Comparison of ENCODE assay signal across 14 cellular contexts in genomic region chr2:84847326-84848050, GRCh38. TPM values are rescaled to one million over a fixed set of nuclear protein-coding genes. Genes with fewer than 3 reads are reported as not detected.
DNase-seq lines count a peak whose midpoint lies in the region; ATAC-seq lines count a peak whose summit lies in the region.
"Had no signal": no experiment of that assay in that cellular context is flagged by ENCODE, and none has a peak within 500 bp of the region (broad histone marks: within the 10 kb centered on the region; RNA-seq: fewer than 3 reads in every experiment).

No MANE protein-coding gene starts in this region.

- peak overlapping the region; percentile 95 for H3K27ac Mint-ChIP-seq in activated CD4-positive, alpha-beta T cell treated with anti-CD3 and anti-CD28 coated beads, Interleukin-2, amount 10 ng/mL, durations not matched to agents 7 days and 5 days
- H3K27ac Mint-ChIP-seq in activated CD4-positive, alpha-beta memory T cell treated with anti-CD3 and anti-CD28 coated beads, Interleukin-2, amount 10 ng/mL, durations not matched to agents 7 days and 5 days = peak overlapping the region; percentile 96
- peak overlapping the region; percentile 86 for H3K27ac Mint-ChIP-seq in stimulated activated memory B cell treated with anti-CD40 and anti-IgM and Interleukin-4, amounts not matched to agents 10 μg/mL and 1 μg/mL and 100 μg/mL, for 72 hours

- ATAC-seq in stimulated activated memory B cell treated with anti-CD40 and anti-IgM and Interleukin-4, amounts not matched to agents 10 μg/mL and 1 μg/mL and 100 μg/mL, for 72 hours = no peak
- no peak for ATAC-seq in Right ventricle myocardium inferior
- ATAC-seq: A549 had no signal

- H3K9me3 Mint-ChIP-seq in activated CD4-positive, alpha-beta T cell treated with anti-CD3 and anti-CD28 coated beads, Interleukin-2, amount 10 ng/mL, durations not matched to agents 7 days and 5 days = peaks cover 12% of the 10 kb centered on the region
- peaks cover 8% of the 10 kb centered on the region for H3K9me3 Mint-ChIP-seq in activated CD4-positive, alpha-beta memory T cell treated with anti-CD3 and anti-CD28 coated beads, Interleukin-2, amount 10 ng/mL, durations not matched to agents 7 days and 5 days
- H3K9me3 Mint-ChIP-seq in stimulated activated memory B cell treated with anti-CD40 and anti-IgM and Interleukin-4, amounts not matched to agents 10 μg/mL and 1 μg/mL and 100 μg/mL, for 72 hours = peaks cover 3% of the 10 kb centered on the region

- no peak for DNase-seq in activated CD4-positive, alpha-beta T cell treated with anti-CD3 and anti-CD28 coated beads, Interleukin-2, amount 10 ng/mL, durations not matched to agents 7 days and 5 days
- no peak for DNase-seq in activated CD4-positive, alpha-beta T cell treated with anti-CD3 and anti-CD28 coated beads for 48 hours
- DNase-seq in activated CD4-positive, alpha-beta memory T cell treated with anti-CD3 and anti-CD28 coated beads, Interleukin-2, amount 10 ng/mL, durations not matched to agents 7 days and 5 days = no peak
- DNase-seq in effector memory CD4-positive, alpha-beta T cell = no peak
- DNase-seq in cerebellar cortex (ENCODE audit: low spot score) (no peak), SW 1271 (lab: John Stamatoyannopoulos, UW) (no peak), Right ventricle myocardium inferior (ENCODE audit: missing footprints) (no peak)
- DNase-seq: GDM1, left ventricle myocardium inferior, NCI-H526, upper lobe of left lung had no signal

- H3K36me3 Mint-ChIP-seq in activated CD4-positive, alpha-beta T cell treated with anti-CD3 and anti-CD28 coated beads, Interleukin-2, amount 10 ng/mL, durations not matched to agents 7 days and 5 days (ENCODE audit: low read depth) = peaks cover 73% of the 10 kb centered on the region
- H3K36me3 Mint-ChIP-seq in activated CD4-positive, alpha-beta memory T cell treated with anti-CD3 and anti-CD28 coated beads, Interleukin-2, amount 10 ng/mL, durations not matched to agents 7 days and 5 days (ENCODE audit: low read depth) = peaks cover 55% of the 10 kb centered on the region
- H3K36me3 Mint-ChIP-seq in stimulated activated memory B cell treated with anti-CD40 and anti-IgM and Interleukin-4, amounts not matched to agents 10 μg/mL and 1 μg/mL and 100 μg/mL, for 72 hours = peaks cover 15% of the 10 kb centered on the region

- CTCF ChIA-PET in activated CD4-positive, alpha-beta T cell treated with anti-CD3 and anti-CD28 coated beads, Interleukin-2, amount 10 ng/mL, durations not matched to agents 7 days and 5 days (lab: Charles Lee) = interaction anchor here (0.6 to 2.3 kb wide), 7 partner anchors 9 to 92 kb away, joined by 3 to 12 read pairs (median 4); no protein-coding TSS in a partner anchor
- CTCF ChIA-PET in activated CD4-positive, alpha-beta memory T cell treated with anti-CD3 and anti-CD28 coated beads, Interleukin-2, amount 10 ng/mL, durations not matched to agents 7 days and 5 days (lab: Charles Lee) = interaction anchor here (1.6 to 2.2 kb wide), 3 partner anchors 34 to 106 kb away, joined by 5 to 13 read pairs (median 13); partner anchors contain the start of gene TRABD2A

- no peaks in the 10 kb centered on the region for H3K27me3 ChIP-seq in effector memory CD4-positive, alpha-beta T cell (replicated peaks; ENCODE audit: control insufficient read depth, insufficient read depth, low read length, poor library complexity, severe bottlenecking)
- H3K27me3 ChIP-seq: upper lobe of left lung had no signal

- no peaks in the 10 kb centered on the region for H3K27me3 Mint-ChIP-seq in activated CD4-positive, alpha-beta T cell treated with anti-CD3 and anti-CD28 coated beads, Interleukin-2, amount 10 ng/mL, durations not matched to agents 7 days and 5 days
- H3K27me3 Mint-ChIP-seq in activated CD4-positive, alpha-beta memory T cell treated with anti-CD3 and anti-CD28 coated beads, Interleukin-2, amount 10 ng/mL, durations not matched to agents 7 days and 5 days = no peaks in the 10 kb centered on the region
- H3K27me3 Mint-ChIP-seq in stimulated activated memory B cell treated with anti-CD40 and anti-IgM and Interleukin-4, amounts not matched to agents 10 μg/mL and 1 μg/mL and 100 μg/mL, for 72 hours = no peaks in the 10 kb centered on the region

- peaks cover 2% of the 10 kb centered on the region for H3K36me3 ChIP-seq in effector memory CD4-positive, alpha-beta T cell (ENCODE audit: control insufficient read depth, insufficient read depth, low read length)
- H3K36me3 ChIP-seq: left ventricle myocardium inferior, prostate gland, upper lobe of left lung had no signal

- peaks cover 93% of the 10 kb centered on the region for H3K4me1 ChIP-seq in effector memory CD4-positive, alpha-beta T cell (ENCODE audit: control insufficient read depth, insufficient read depth, low read length, poor library complexity, severe bottlenecking)
- H3K4me1 ChIP-seq: A549, left ventricle myocardium inferior, prostate gland had no signal

- peaks cover 93% of the 10 kb centered on the region for H3K4me1 Mint-ChIP-seq in activated CD4-positive, alpha-beta T cell treated with anti-CD3 and anti-CD28 coated beads, Interleukin-2, amount 10 ng/mL, durations not matched to agents 7 days and 5 days
- H3K4me1 Mint-ChIP-seq in activated CD4-positive, alpha-beta memory T cell treated with anti-CD3 and anti-CD28 coated beads, Interleukin-2, amount 10 ng/mL, durations not matched to agents 7 days and 5 days = peaks cover 90% of the 10 kb centered on the region
- H3K4me1 Mint-ChIP-seq in stimulated activated memory B cell treated with anti-CD40 and anti-IgM and Interleukin-4, amounts not matched to agents 10 μg/mL and 1 μg/mL and 100 μg/mL, for 72 hours = peaks cover 30% of the 10 kb centered on the region

- H3K4me3 ChIP-seq in effector memory CD4-positive, alpha-beta T cell (ENCODE audit: insufficient read depth, low read depth, low read length, poor library complexity, severe bottlenecking) = peak overlapping the region; percentile 19
- H3K4me3 ChIP-seq: A549, left ventricle myocardium inferior, prostate gland, upper lobe of left lung had no signal

- intact Hi-C loops in Right ventricle myocardium inferior (cut with DNase I) = no loop called here

- POLR2A ChIA-PET in activated CD4-positive, alpha-beta T cell treated with anti-CD3 and anti-CD28 coated beads, Interleukin-2, amount 10 ng/mL, durations not matched to agents 7 days and 5 days (lab: Charles Lee) = no interaction called here
- POLR2A ChIA-PET in activated CD4-positive, alpha-beta memory T cell treated with anti-CD3 and anti-CD28 coated beads, Interleukin-2, amount 10 ng/mL, durations not matched to agents 7 days and 5 days (lab: Charles Lee) = interaction anchor here (1.1 to 8.2 kb wide), 11 partner anchors 10 to 122 kb away, joined by 3 to 66 read pairs (median 15); partner anchors contain the start of genes TMSB10 and TRABD2A

- peak overlapping the region; percentile 69 for H3K27ac ChIP-seq in effector memory CD4-positive, alpha-beta T cell (ENCODE audit: insufficient read depth, low read length, poor library complexity, severe bottlenecking)
- H3K27ac ChIP-seq: A549, left ventricle myocardium inferior, prostate gland had no signal

- peak overlapping the region; percentile 16 for H3K4me3 Mint-ChIP-seq in activated CD4-positive, alpha-beta T cell treated with anti-CD3 and anti-CD28 coated beads, Interleukin-2, amount 10 ng/mL, durations not matched to agents 7 days and 5 days
- H3K4me3 Mint-ChIP-seq in activated CD4-positive, alpha-beta memory T cell treated with anti-CD3 and anti-CD28 coated beads, Interleukin-2, amount 10 ng/mL, durations not matched to agents 7 days and 5 days = no peak overlapping the region
- H3K4me3 Mint-ChIP-seq in stimulated activated memory B cell treated with anti-CD40 and anti-IgM and Interleukin-4, amounts not matched to agents 10 μg/mL and 1 μg/mL and 100 μg/mL, for 72 hours = no peak overlapping the region

- H3K9me3 ChIP-seq in effector memory CD4-positive, alpha-beta T cell (ENCODE audit: control insufficient read depth, low read length) = no peaks in the 10 kb centered on the region
- H3K9me3 ChIP-seq: A549, left ventricle myocardium inferior, prostate gland, upper lobe of left lung had no signal

RNA-seq across cellular contexts. Expression of gene TRABD2A, which starts 33.4 kb away (rescaled TPM):
- 10 to 100 TPM; 70.2 to 74.6 TPM for total RNA-seq in activated CD4-positive, alpha-beta T cell treated with anti-CD3 and anti-CD28 coated beads, Interleukin-2, amount 10 ng/mL, durations not matched to agents 7 days and 5 days
- 10 to 100 TPM; 35.9 to 38.3 TPM for total RNA-seq in activated CD4-positive, alpha-beta memory T cell treated with anti-CD3 and anti-CD28 coated beads, Interleukin-2, amount 10 ng/mL, durations not matched to agents 7 days and 5 days
- 0.73 TPM for total RNA-seq in Right ventricle myocardium inferior

RNA-seq across cellular contexts. Expression of gene TMSB10, which starts 58.0 kb away (rescaled TPM):
- total RNA-seq in activated CD4-positive, alpha-beta T cell treated with anti-CD3 and anti-CD28 coated beads, Interleukin-2, amount 10 ng/mL, durations not matched to agents 7 days and 5 days = 1,000 to 10,000 TPM; 5,491 to 5,845 TPM
- 1,000 to 10,000 TPM; 5,686 to 5,768 TPM for total RNA-seq in activated CD4-positive, alpha-beta memory T cell treated with anti-CD3 and anti-CD28 coated beads, Interleukin-2, amount 10 ng/mL, durations not matched to agents 7 days and 5 days
- 571 TPM for total RNA-seq in Right ventricle myocardium inferior

Comparison
In these comparisons a context has a peak if more than half of its experiments do, and no peak if none do; other contexts are left out.
1. RNA of gene TRABD2A, which starts 33.4 kb away (total RNA-seq): 70.2 to 74.6 TPM in activated CD4-positive, alpha-beta T cell treated with anti-CD3 and anti-CD28 coated beads, Interleukin-2, amount 10 ng/mL, durations not matched to agents 7 days and 5 days and 35.9 to 38.3 TPM in activated CD4-positive, alpha-beta memory T cell treated with anti-CD3 and anti-CD28 coated beads, Interleukin-2, amount 10 ng/mL, durations not matched to agents 7 days and 5 days; 0.73 TPM in Right ventricle myocardium inferior (single experiment); every median in the first group is over 10 times any median in the second.
2. Peak in every context shown above with its lines, with median percentiles within 50 percentile points of each other: H3K27ac Mint-ChIP-seq.